8 cellular contexts compared by ENCODE assay signal in genomic region chr6:98832282-98833100, GRCh38. TPM values are rescaled to one million over a fixed set of nuclear protein-coding genes. Genes with fewer than 3 reads are reported as not detected.
DNase-seq lines count a peak whose midpoint lies in the region; ATAC-seq and TF ChIP-seq lines count a peak whose summit lies in the region.

No MANE protein-coding gene starts in this region.

- H3K36me3 Mint-ChIP-seq in GM23338 (ENCODE audit: low read depth), result no peaks in the 10 kb centered on the region; the same call in 2 of the 3 replicates
- H3K36me3 Mint-ChIP-seq in activated T-helper 17 cell treated with anti-CD3 and anti-CD28 coated beads, Interleukin-2, amount 50 U/mL, for 72 hours (ENCODE audit: low read depth), result peaks cover 15% of the 10 kb centered on the region

- no peaks in the 10 kb centered on the region for H3K9me2 ChIP-seq in GM23338 (ENCODE audit: insufficient read depth)

- DNase-seq in AG08396 (ENCODE audit: low spot score), result peak; percentile 91
- peak; percentile 58 for DNase-seq in GM23338 (ENCODE audit: low spot score)
- no peak for DNase-seq in right atrium auricular region (ENCODE audit: low spot score)
- DNase-seq in retina, result peak; percentile 82

- no peaks in the 10 kb centered on the region for H3K79me2 ChIP-seq in GM23338 (replicated peaks; ENCODE audit: insufficient read depth)

- ATAC-seq in GM23338 (peak; percentile 4), HG03571 (IDR thresholded peaks at IDR 0.05; ENCODE audit: unreplicated experiment) (no peak), HG03175 (IDR thresholded peaks at IDR 0.05; ENCODE audit: unreplicated experiment) (no peak)
- ATAC-seq in activated T-helper 17 cell treated with anti-CD3 and anti-CD28 coated beads, Interleukin-2, amount 50 U/mL, for 72 hours (replicated peaks), result no peak
- no peak for ATAC-seq in activated CD4-positive, CD25-positive, alpha-beta regulatory T cell treated with anti-CD3 and anti-CD28 coated beads, Interleukin-2, amount 50 U/mL, for 24 hours

- peaks cover 15% of the 10 kb centered on the region for H4K20me1 ChIP-seq in GM23338 (replicated peaks; ENCODE audit: insufficient read depth)

- H3K4me1 ChIP-seq in GM23338 (ENCODE audit: insufficient read depth) (peaks cover 59% of the 10 kb centered on the region), right atrium auricular region (peaks cover 0 to 57% of the 10 kb centered on the region in 2 donors)

- TF ChIP-seq CTCF in GM23338 (conservative IDR thresholded peaks at IDR 0.05; ENCODE audit: low read depth in 2 of 2) (no peak), right atrium auricular region (IDR thresholded peaks at IDR 0.05) (no peak)

- peaks cover 53% of the 10 kb centered on the region for H3K4me1 Mint-ChIP-seq in GM23338
- peaks cover 11% of the 10 kb centered on the region for H3K4me1 Mint-ChIP-seq in activated T-helper 17 cell treated with anti-CD3 and anti-CD28 coated beads, Interleukin-2, amount 50 U/mL, for 72 hours

- H3K27ac ChIP-seq in GM23338 (ENCODE audit: low read depth) (no peak overlapping the region), right atrium auricular region (no peak overlapping the region)

- peak overlapping the region; percentile 71 for H3K4me3 Mint-ChIP-seq in GM23338
- H3K4me3 Mint-ChIP-seq in activated T-helper 17 cell treated with anti-CD3 and anti-CD28 coated beads, Interleukin-2, amount 50 U/mL, for 72 hours, result peak overlapping the region; percentile 89

- H3K27me3 Mint-ChIP-seq in GM23338 (ENCODE audit: insufficient read depth, low read depth, poor library complexity), result peaks cover 93% of the 10 kb centered on the region
- H3K27me3 Mint-ChIP-seq in activated T-helper 17 cell treated with anti-CD3 and anti-CD28 coated beads, Interleukin-2, amount 50 U/mL, for 72 hours, result peaks cover 71% of the 10 kb centered on the region

- no peaks in the 10 kb centered on the region; the same call in 2 of the 3 replicates for H3K9me3 Mint-ChIP-seq in GM23338
- no peaks in the 10 kb centered on the region for H3K9me3 Mint-ChIP-seq in activated T-helper 17 cell treated with anti-CD3 and anti-CD28 coated beads, Interleukin-2, amount 50 U/mL, for 72 hours

- H3K36me3 ChIP-seq in GM23338 (ENCODE audit: insufficient read depth), result no peaks in the 10 kb centered on the region
- no peaks in the 10 kb centered on the region for H3K36me3 ChIP-seq in right atrium auricular region

- no peak overlapping the region for H3K27ac Mint-ChIP-seq in GM23338
- H3K27ac Mint-ChIP-seq in activated T-helper 17 cell treated with anti-CD3 and anti-CD28 coated beads, Interleukin-2, amount 50 U/mL, for 72 hours, result no peak overlapping the region

- peaks cover 18% of the 10 kb centered on the region for H3F3A ChIP-seq in GM23338 (replicated peaks; ENCODE audit: low read depth)

- H3K4me3 ChIP-seq in GM23338 (peak overlapping the region; percentile 66), right atrium auricular region (peak overlapping the region; percentile 38 to 56)

- peak overlapping the region; percentile 90 for H3K4me2 ChIP-seq in GM23338

- no peaks in the 10 kb centered on the region for H3K9me3 ChIP-seq in right atrium auricular region

- peaks cover 96% of the 10 kb centered on the region for H3K27me3 ChIP-seq in GM23338 (ENCODE audit: insufficient read depth)
- H3K27me3 ChIP-seq in right atrium auricular region, result peaks cover 60 to 69% of the 10 kb centered on the region in 2 donors

- peak overlapping the region; percentile 94 for H2AFZ ChIP-seq in GM23338

TF ChIP-seq in GM23338, 12 proteins besides CTCF, POLR2A, EP300 and RAD21 (continues in another document):
- TF ChIP-seq STAT1 (IDR thresholded peaks at IDR 0.05; ENCODE audit: unreplicated experiment), result no peak
- peak; percentile 95 for TF ChIP-seq EZH2phosphoT487 (IDR thresholded peaks at IDR 0.05; ENCODE audit: unreplicated experiment)
- no peak for TF ChIP-seq POLR2AphosphoS5 (IDR thresholded peaks at IDR 0.05; ENCODE audit: low read depth)
- no peak for TF ChIP-seq ZNF331 (CRISPR knock-in tag; IDR thresholded peaks at IDR 0.05; ENCODE audit: low read depth)
- TF ChIP-seq REST (IDR thresholded peaks at IDR 0.05; ENCODE audit: unreplicated experiment), result no peak
- TF ChIP-seq JUNB (IDR thresholded peaks at IDR 0.05; ENCODE audit: unreplicated experiment), result no peak
- TF ChIP-seq NANOG (IDR thresholded peaks at IDR 0.05; ENCODE audit: borderline replicate concordance), result no peak
- TF ChIP-seq EZH2 (IDR thresholded peaks at IDR 0.05; ENCODE audit: low read depth, unreplicated experiment), result peak; percentile 98
- no peak for TF ChIP-seq ZNF114 (CRISPR knock-in tag; IDR thresholded peaks at IDR 0.05)
- TF ChIP-seq ETS1 (IDR thresholded peaks at IDR 0.05), result no peak

RNA-seq across cellular contexts. Expression of gene POU3F2, which starts 1.9 kb away (rescaled TPM):
- 0.70 and 0.76 TPM in 2 replicates for total RNA-seq in GM23338 (2014; rRNA removed; shearing (Covaris generic))
- 0.26 and 0.31 TPM in 2 replicates for polyA plus RNA-seq in GM23338 (2016; fragmentation: Nextera tagmentation; extraction: Ambion mirVana)
- total RNA-seq in activated T-helper 17 cell treated with anti-CD3 and anti-CD28 coated beads, Interleukin-2, amount 50 U/mL, for 72 hours, result not detected
- total RNA-seq in right atrium auricular region, result not detected
